In genomic region chr7:114662002-114662677, GRCh38 we compare ENCODE assay signal across 27 cellular contexts.
A peak's percentile ranks its signal among the peaks of the same experiment; 100 is the strongest.
DNase-seq lines count a peak whose midpoint lies in the region; ATAC-seq, FAIRE-seq and TF ChIP-seq lines count a peak whose summit lies in the region.
"Had no signal": no experiment of that assay in that cellular context is flagged by ENCODE, and none has a peak within 500 bp of the region (broad histone marks: within the 10 kb centered on the region; RNA-seq: fewer than 3 reads in every experiment).

No MANE protein-coding gene starts in this region.

- H3K27ac Mint-ChIP-seq in endothelial cell (ENCODE audit: unreplicated experiment), result peak overlapping the region; percentile 11
- H3K27ac Mint-ChIP-seq in activated naive CD4-positive, alpha-beta T cell treated with anti-CD3 and anti-CD28 coated beads for 36 hours, result no peak overlapping the region
- H3K27ac Mint-ChIP-seq: activated CD4-positive, alpha-beta T cell treated with anti-CD3 and anti-CD28 coated beads, Interleukin-2, amount 10 ng/mL, durations not matched to agents 7 days and 5 days; natural killer cell; stimulated activated naive CD8-positive, alpha-beta T cell treated with anti-CD3 and anti-CD28 coated beads, Interleukin-15, Interleukin-2, amounts not matched to agents 100 ng/mL and 50 ng/mL, for 24 hours had no signal

- H3K9ac ChIP-seq in DND-41 (ENCODE audit: low read depth, low read length) (no peak overlapping the region), OCI-LY3 (ENCODE audit: low read length) (no peak overlapping the region; the same call in 1 of the 2 replicates)
- H3K9ac ChIP-seq: BLaER1 had no signal

- H3K79me2 ChIP-seq in DND-41 (ENCODE audit: insufficient read depth, low read length) (no peaks in the 10 kb centered on the region), OCI-LY3 (ENCODE audit: low read length) (no peaks in the 10 kb centered on the region)

- no peaks in the 10 kb centered on the region for H3K4me1 ChIP-seq in DND-41 (ENCODE audit: insufficient read depth, low read length)
- peaks cover 23% of the 10 kb centered on the region for H3K4me1 ChIP-seq in OCI-LY3 (ENCODE audit: low read length)
- H3K4me1 ChIP-seq: lower lobe of right lung, psoas muscle had no signal

- CTCF ChIA-PET in activated naive CD4-positive, alpha-beta T cell treated with anti-CD3 and anti-CD28 coated beads for 36 hours (lab: Charles Lee), result no interaction called here

- intact Hi-C loops in activated naive CD4-positive, alpha-beta T cell treated with anti-CD3 and anti-CD28 coated beads for 36 hours (cut with micrococcal nuclease), result loop anchor here (10.0 kb wide), 2 partner anchors 577 to 637 kb away; no protein-coding TSS in a partner anchor

- 0 out of 2 replicates have a peak overlapping the region, but pooled peaks have one; percentile 13 for H2AFZ ChIP-seq in DND-41 (ENCODE audit: low read depth, low read length)
- peak overlapping the region; percentile 70 for H2AFZ ChIP-seq in OCI-LY3 (ENCODE audit: low read depth, low read length)

- H3K9me3 ChIP-seq in DND-41 (ENCODE audit: insufficient read depth, low read length, severe bottlenecking) (no peaks in the 10 kb centered on the region), OCI-LY3 (ENCODE audit: insufficient read depth, low read length) (no peaks in the 10 kb centered on the region)
- H3K9me3 ChIP-seq: BLaER1, lower lobe of right lung, MG63, psoas muscle, thoracic aorta had no signal

- peaks cover 14% of the 10 kb centered on the region for H3K4me1 Mint-ChIP-seq in endothelial cell (ENCODE audit: unreplicated experiment)
- no peaks in the 10 kb centered on the region for H3K4me1 Mint-ChIP-seq in activated naive CD4-positive, alpha-beta T cell treated with anti-CD3 and anti-CD28 coated beads for 36 hours (ENCODE audit: low read depth)
- H3K4me1 Mint-ChIP-seq: activated CD4-positive, alpha-beta T cell treated with anti-CD3 and anti-CD28 coated beads, Interleukin-2, amount 10 ng/mL, durations not matched to agents 7 days and 5 days; natural killer cell had no signal

- no peak overlapping the region for H3K4me3 ChIP-seq in DND-41 (ENCODE audit: low read depth in 1 of 2, low read length in 2 of 2)
- 0 out of 2 replicates have a peak overlapping the region, but pooled peaks have one; percentile 11 for H3K4me3 ChIP-seq in OCI-LY3 (ENCODE audit: low read length)
- H3K4me3 ChIP-seq: BLaER1, K562, lower lobe of right lung, MG63, psoas muscle, thoracic aorta had no signal

- no peak overlapping the region for H3K27ac ChIP-seq in DND-41 (ENCODE audit: low read length)
- H3K27ac ChIP-seq in OCI-LY3 (ENCODE audit: low read length), result no peak overlapping the region
- H3K27ac ChIP-seq: BLaER1, lower lobe of right lung, psoas muscle, thoracic aorta had no signal

- H3K36me3 Mint-ChIP-seq in endothelial cell (ENCODE audit: low read depth, unreplicated experiment), result no peaks in the 10 kb centered on the region
- no peaks in the 10 kb centered on the region for H3K36me3 Mint-ChIP-seq in activated naive CD4-positive, alpha-beta T cell treated with anti-CD3 and anti-CD28 coated beads for 36 hours (ENCODE audit: low read depth)
- H3K36me3 Mint-ChIP-seq: natural killer cell had no signal

- H3K9me3 Mint-ChIP-seq in endothelial cell (ENCODE audit: unreplicated experiment), result no peaks in the 10 kb centered on the region
- H3K9me3 Mint-ChIP-seq in activated naive CD4-positive, alpha-beta T cell treated with anti-CD3 and anti-CD28 coated beads for 36 hours, result no peaks in the 10 kb centered on the region
- H3K9me3 Mint-ChIP-seq: activated CD4-positive, alpha-beta T cell treated with anti-CD3 and anti-CD28 coated beads, Interleukin-2, amount 10 ng/mL, durations not matched to agents 7 days and 5 days; activated T-cell treated with anti-CD3 and anti-CD28 coated beads, Interleukin-2, amount 50 U/mL, for 4 hours; natural killer cell; stimulated activated naive CD8-positive, alpha-beta T cell treated with anti-CD3 and anti-CD28 coated beads, Interleukin-15, Interleukin-2, amounts not matched to agents 100 ng/mL and 50 ng/mL, for 24 hours had no signal

- no peak for TF ChIP-seq CTCF in DND-41 (IDR thresholded peaks at IDR 0.05; ENCODE audit: borderline replicate concordance, extremely low read depth, low read length, poor library complexity, severe bottlenecking)
- TF ChIP-seq CTCF in OCI-LY3 (IDR thresholded peaks at IDR 0.05; ENCODE audit: low read depth, low read length), result no peak
- no peak for TF ChIP-seq CTCF in endothelial cell (IDR thresholded peaks at IDR 0.05; ENCODE audit: unreplicated experiment)
- TF ChIP-seq CTCF in D721Med (IDR thresholded peaks at IDR 0.05; ENCODE audit: insufficient read depth, missing control alignments), result no peak

- H4K20me1 ChIP-seq in DND-41 (ENCODE audit: insufficient read depth, low read length) (no peaks in the 10 kb centered on the region), OCI-LY3 (ENCODE audit: insufficient read depth, low read length) (no peaks in the 10 kb centered on the region)
- H4K20me1 ChIP-seq: BLaER1 had no signal

- H3K4me2 ChIP-seq in DND-41 (ENCODE audit: insufficient read depth, low read length), result no peak overlapping the region
- H3K4me2 ChIP-seq in OCI-LY3 (ENCODE audit: low read length), result peak overlapping the region; percentile 41
- H3K4me2 ChIP-seq: BLaER1 had no signal

- DNase-seq in DND-41 (no peak), endothelial cell (ENCODE audit: low spot score) (no peak), D721Med (ENCODE audit: insufficient read length, low spot score) (no peak), D341Med (ENCODE audit: low spot score) (no peak)
- no peak for DNase-seq in activated naive CD4-positive, alpha-beta T cell treated with anti-CD3 and anti-CD28 coated beads for 36 hours
- DNase-seq: activated CD4-positive, alpha-beta T cell treated with anti-CD3 and anti-CD28 coated beads, Interleukin-2, amount 10 ng/mL, durations not matched to agents 7 days and 5 days; activated T-cell treated with anti-CD3 and anti-CD28 coated beads, Interleukin-2, amount 50 U/mL, for 4 hours; COR-L47; effector CD4-positive, alpha-beta T cell; erythroblast; kidney; lower lobe of right lung; MG63; natural killer cell; occipital lobe; psoas muscle; Right ventricle myocardium superior had no signal

- no peaks in the 10 kb centered on the region for H3K27me3 Mint-ChIP-seq in endothelial cell (ENCODE audit: unreplicated experiment)
- no peaks in the 10 kb centered on the region for H3K27me3 Mint-ChIP-seq in activated naive CD4-positive, alpha-beta T cell treated with anti-CD3 and anti-CD28 coated beads for 36 hours (ENCODE audit: low read depth)
- H3K27me3 Mint-ChIP-seq: activated CD4-positive, alpha-beta T cell treated with anti-CD3 and anti-CD28 coated beads, Interleukin-2, amount 10 ng/mL, durations not matched to agents 7 days and 5 days; brain; stimulated activated naive CD8-positive, alpha-beta T cell treated with anti-CD3 and anti-CD28 coated beads, Interleukin-15, Interleukin-2, amounts not matched to agents 100 ng/mL and 50 ng/mL, for 24 hours had no signal

- no peak for FAIRE-seq in D721Med (lab: Jason Lieb, UNC)
- FAIRE-seq: H1, K562, kidney, urothelium cell line had no signal

- H3K4me3 Mint-ChIP-seq in endothelial cell (ENCODE audit: unreplicated experiment), result no peak overlapping the region
- H3K4me3 Mint-ChIP-seq in activated naive CD4-positive, alpha-beta T cell treated with anti-CD3 and anti-CD28 coated beads for 36 hours, result no peak overlapping the region
- H3K4me3 Mint-ChIP-seq: activated CD4-positive, alpha-beta T cell treated with anti-CD3 and anti-CD28 coated beads, Interleukin-2, amount 10 ng/mL, durations not matched to agents 7 days and 5 days; activated T-cell treated with anti-CD3 and anti-CD28 coated beads, Interleukin-2, amount 50 U/mL, for 4 hours; natural killer cell; stimulated activated naive CD8-positive, alpha-beta T cell treated with anti-CD3 and anti-CD28 coated beads, Interleukin-15, Interleukin-2, amounts not matched to agents 100 ng/mL and 50 ng/mL, for 24 hours had no signal

- no peaks in the 10 kb centered on the region for H3K36me3 ChIP-seq in DND-41 (ENCODE audit: insufficient read depth, low read length)
- no peaks in the 10 kb centered on the region for H3K36me3 ChIP-seq in OCI-LY3 (replicated peaks; ENCODE audit: low read depth, low read length)
- H3K36me3 ChIP-seq: BLaER1, lower lobe of right lung, MG63, thoracic aorta had no signal

- ATAC-seq in DND-41 (ENCODE audit: insufficient read depth, low read depth), result no peak
- peak; percentile 42 for ATAC-seq in GM21526 (IDR thresholded peaks at IDR 0.05; ENCODE audit: low FRiP score, unreplicated experiment)
- ATAC-seq in GM19463 (IDR thresholded peaks at IDR 0.05; ENCODE audit: unreplicated experiment), result no peak
- ATAC-seq: activated T-cell treated with anti-CD3 and anti-CD28 coated beads, Interleukin-2, amount 50 U/mL, for 4 hours; K562; lower lobe of right lung; natural killer cell; psoas muscle had no signal

- H3K27me3 ChIP-seq in DND-41 (ENCODE audit: insufficient read depth, low read length, poor library complexity) (no peaks in the 10 kb centered on the region), OCI-LY3 (ENCODE audit: low read depth, low read length) (no peaks in the 10 kb centered on the region)
- H3K27me3 ChIP-seq: BLaER1, MG63 had no signal
